ENCODE assay signal across 12 cellular contexts in genomic region chr16:79163666-79164377, GRCh38.
DNase-seq lines count a peak whose midpoint lies in the region; ATAC-seq and TF ChIP-seq lines count a peak whose summit lies in the region.
"Had no signal": no experiment of that assay in that cellular context is flagged by ENCODE, and none has a peak within 500 bp of the region (broad histone marks: within the 10 kb centered on the region; RNA-seq: fewer than 3 reads in every experiment).

No MANE protein-coding gene starts in this region.

- H3K36me3 Mint-ChIP-seq in stimulated activated naive CD8-positive, alpha-beta T cell treated with anti-CD3 and anti-CD28 coated beads, Interleukin-15, Interleukin-2, amounts not matched to agents 100 ng/mL and 50 ng/mL, for 24 hours (ENCODE audit: low read depth), result peaks cover 10% of the 10 kb centered on the region

- peaks cover 18% of the 10 kb centered on the region for H3K4me1 Mint-ChIP-seq in stimulated activated naive CD8-positive, alpha-beta T cell treated with anti-CD3 and anti-CD28 coated beads, Interleukin-15, Interleukin-2, amounts not matched to agents 100 ng/mL and 50 ng/mL, for 24 hours (ENCODE audit: low read depth)

- peak overlapping the region; percentile 61 to 73 (median 68) for H3K27ac ChIP-seq in right lobe of liver
- H3K27ac ChIP-seq: SJSA1, suprapubic skin had no signal

- DNase-seq in stimulated activated naive CD8-positive, alpha-beta T cell treated with anti-CD3 and anti-CD28 coated beads, Interleukin-15, Interleukin-2, amounts not matched to agents 100 U/mL and 50 U/mL, for 24 hours, result no peak
- DNase-seq in UCSD-AML1 (lab: John Stamatoyannopoulos, UW; ENCODE audit: unreplicated experiment) (peak; percentile 12), right lobe of liver (peak; percentile 44 to 67 (median 66)), DMS 273 (lab: John Stamatoyannopoulos, UW; ENCODE audit: unreplicated experiment) (no peak), COLO829 (ENCODE audit: low spot score) (no peak)
- no peak for DNase-seq in NK-92 treated with Interleukin-12 subunit alpha and Interleukin-12 subunit beta, amount 100 ng/mL, for 24 hours (lab: John Stamatoyannopoulos, UW)
- DNase-seq: activated gamma-delta T cell treated with Interleukin-2 at 50 U/mL for 16 hours, IMR-90 had no signal

- H3K4me3 ChIP-seq in right lobe of liver, result peak overlapping the region; percentile 28 to 45 (median 35)
- H3K4me3 ChIP-seq: SJSA1, suprapubic skin had no signal

- intact Hi-C loops in right lobe of liver (cut with DNase I), result no loop called here

- no peaks in the 10 kb centered on the region for H3K9me3 ChIP-seq in right lobe of liver
- H3K9me3 ChIP-seq: SJSA1, suprapubic skin had no signal

- no peaks in the 10 kb centered on the region for H3K27me3 Mint-ChIP-seq in stimulated activated naive CD8-positive, alpha-beta T cell treated with anti-CD3 and anti-CD28 coated beads, Interleukin-15, Interleukin-2, amounts not matched to agents 100 ng/mL and 50 ng/mL, for 24 hours

- H3K4me3 Mint-ChIP-seq in stimulated activated naive CD8-positive, alpha-beta T cell treated with anti-CD3 and anti-CD28 coated beads, Interleukin-15, Interleukin-2, amounts not matched to agents 100 ng/mL and 50 ng/mL, for 24 hours, result peak overlapping the region; percentile 53

- no peak for TF ChIP-seq CTCF in right lobe of liver (IDR thresholded peaks at IDR 0.05)

- WGBS in right lobe of liver (ENCODE audit: insufficient coverage, low coverage, low lambda C conversion rate, missing lambda C conversion rate), result 24% methylated on average over 13 of the region's 13 CpGs

- ATAC-seq in stimulated activated naive CD8-positive, alpha-beta T cell treated with anti-CD3 and anti-CD28 coated beads, Interleukin-15, Interleukin-2, amounts not matched to agents 100 U/mL and 50 U/mL, for 24 hours, result no peak
- ATAC-seq in right lobe of liver (peak; percentile 86 to 92 (median 90)), HG03159 (IDR thresholded peaks at IDR 0.05; ENCODE audit: unreplicated experiment) (no peak)

- no peaks in the 10 kb centered on the region for H3K27me3 ChIP-seq in right lobe of liver
- H3K27me3 ChIP-seq: SJSA1, suprapubic skin had no signal

- H3K4me1 ChIP-seq in right lobe of liver, result peaks cover 0 to 20% (median 3%) of the 10 kb centered on the region in 4 donors

- no peaks in the 10 kb centered on the region for H3K36me3 ChIP-seq in right lobe of liver
- H3K36me3 ChIP-seq: SJSA1, suprapubic skin had no signal

- H3K27ac Mint-ChIP-seq in stimulated activated naive CD8-positive, alpha-beta T cell treated with anti-CD3 and anti-CD28 coated beads, Interleukin-15, Interleukin-2, amounts not matched to agents 100 ng/mL and 50 ng/mL, for 24 hours, result peak overlapping the region; percentile 68

- peaks cover 7% of the 10 kb centered on the region for H3K9me3 Mint-ChIP-seq in stimulated activated naive CD8-positive, alpha-beta T cell treated with anti-CD3 and anti-CD28 coated beads, Interleukin-15, Interleukin-2, amounts not matched to agents 100 ng/mL and 50 ng/mL, for 24 hours

- TF ChIP-seq POLR2A in right lobe of liver (IDR thresholded peaks at IDR 0.05), result no peak

Comparison
In these comparisons a context has a peak if more than half of its experiments do, and no peak if none do; other contexts are left out.
1. ATAC-seq: peak in right lobe of liver (4 of 4); none in stimulated activated naive CD8-positive, alpha-beta T cell treated with anti-CD3 and anti-CD28 coated beads, Interleukin-15, Interleukin-2, amounts not matched to agents 100 U/mL and 50 U/mL, for 24 hours (single experiment) and HG03159 (single experiment).
2. DNase-seq: peak in UCSD-AML1 (single experiment) and right lobe of liver (3 of 3); none in stimulated activated naive CD8-positive, alpha-beta T cell treated with anti-CD3 and anti-CD28 coated beads, Interleukin-15, Interleukin-2, amounts not matched to agents 100 U/mL and 50 U/mL, for 24 hours (single experiment), DMS 273 (single experiment), COLO829 (single experiment) and NK-92 treated with Interleukin-12 subunit alpha and Interleukin-12 subunit beta, amount 100 ng/mL, for 24 hours (single experiment).